Comparison of ENCODE assay signal across 8 cellular contexts in genomic region chr6:89081129-89081422, GRCh38. TPM values are rescaled to one million over a fixed set of nuclear protein-coding genes. Genes with fewer than 3 reads are reported as not detected.
DNase-seq lines count a peak whose midpoint lies in the region; ATAC-seq, FAIRE-seq and TF ChIP-seq lines count a peak whose summit lies in the region.

No MANE protein-coding gene starts in this region.

- WGBS in esophagus, 2 donors, result 0 to 3% methylated on average over 12 to 36 of the region's 36 CpGs
- 0 to 1% (median 0%) methylated on average over 26 to 36 of the region's 36 CpGs for WGBS in ovary, 3 donors

- TF ChIP-seq CTCF in HFF-Myc (IDR thresholded peaks at IDR 0.05; ENCODE audit: low read depth, low read length, missing control alignments) (no peak), RWPE2 (IDR thresholded peaks at IDR 0.05; ENCODE audit: poor library complexity, severe bottlenecking) (no peak), ovary (IDR thresholded peaks at IDR 0.05) (peak in 1 of 3 donors; percentile 26)

- ATAC-seq in RWPE2 (ENCODE audit: low read depth), result peak; percentile 16

- H3K9me3 ChIP-seq in ES-I3 (ENCODE audit: control insufficient read depth, insufficient read depth, low read length), result no peaks in the 10 kb centered on the region
- H3K9me3 ChIP-seq in RWPE2 (ENCODE audit: severe bottlenecking), result no peaks in the 10 kb centered on the region
- H3K9me3 ChIP-seq in esophagus (ENCODE audit: control insufficient read depth in 2 of 2, insufficient read depth in 1 of 2, low read depth in 1 of 2, low read length in 1 of 2), result no peaks in the 10 kb centered on the region
- no peaks in the 10 kb centered on the region for H3K9me3 ChIP-seq in ovary

- no peak for FAIRE-seq in GM12892 (lab: Jason Lieb, UNC)

- H3K4me1 ChIP-seq in ES-I3 (ENCODE audit: insufficient read depth, low read length) (peaks cover 11% of the 10 kb centered on the region), RWPE2 (ENCODE audit: insufficient read depth, poor library complexity, severe bottlenecking) (peaks cover 17% of the 10 kb centered on the region), esophagus (ENCODE audit: control insufficient read depth in 2 of 2, insufficient read depth in 2 of 2, low read length in 1 of 2) (peaks cover 0 to 2% of the 10 kb centered on the region in 2 donors), ovary (ENCODE audit: insufficient read depth) (peaks cover 3% of the 10 kb centered on the region)

- intact Hi-C loops in ovary (cut with DNase I), result loop anchor here in 2 of 4 donors (2.0 to 10.0 kb wide), 3 partner anchors 46 to 96 kb away; partner anchors contain the start of gene PM20D2 (in 2 of the 2)

- DNase-seq in HFF-Myc (ENCODE audit: extremely low read depth, low read depth) (no peak), RWPE2 (ENCODE audit: low spot score) (no peak), ovary (no peak), GM12892 (ENCODE audit: insufficient read length) (no peak), NCI-H1092 (lab: John Stamatoyannopoulos, UW) (no peak), medulla oblongata (ENCODE audit: extremely low spot score) (no peak)

- H3K4me3 ChIP-seq in HFF-Myc (replicated peaks; ENCODE audit: low read depth, low read length), result peak overlapping the region; percentile 91
- peak overlapping the region; percentile 80 for H3K4me3 ChIP-seq in RWPE2 (ENCODE audit: severe bottlenecking)
- H3K4me3 ChIP-seq in esophagus (ENCODE audit: low read depth in 1 of 2, low read length in 2 of 2), result peak overlapping the region; percentile 99 to 100
- H3K4me3 ChIP-seq in ovary, result peak overlapping the region; percentile 64

- H3K27me3 ChIP-seq in RWPE2 (ENCODE audit: insufficient read depth, poor library complexity, severe bottlenecking), result no peaks in the 10 kb centered on the region
- H3K27me3 ChIP-seq in esophagus (ENCODE audit: control insufficient read depth in 1 of 2, insufficient read depth in 2 of 2, low read length in 2 of 2), result no peaks in the 10 kb centered on the region
- no peaks in the 10 kb centered on the region for H3K27me3 ChIP-seq in ovary

- no peaks in the 10 kb centered on the region for H3K36me3 ChIP-seq in ES-I3 (ENCODE audit: insufficient read depth, low read length)
- H3K36me3 ChIP-seq in RWPE2 (ENCODE audit: low read depth), result peaks cover 41% of the 10 kb centered on the region
- H3K36me3 ChIP-seq in esophagus (ENCODE audit: control insufficient read depth in 2 of 2, insufficient read depth in 2 of 2, low read length in 1 of 2), result peaks cover 0 to 3% of the 10 kb centered on the region in 2 donors
- no peaks in the 10 kb centered on the region for H3K36me3 ChIP-seq in ovary

- H3K27ac ChIP-seq in RWPE2 (ENCODE audit: poor library complexity, severe bottlenecking), result peak overlapping the region; percentile 89
- H3K27ac ChIP-seq in esophagus (ENCODE audit: low read depth in 2 of 2, low read length in 1 of 2), result peak overlapping the region; percentile 100
- peak overlapping the region; percentile 100 for H3K27ac ChIP-seq in ovary

- peak overlapping the region; percentile 91 for H3K9ac ChIP-seq in ES-I3 (ENCODE audit: low read depth, low read length)

- TF ChIP-seq POLR2A in ovary (IDR thresholded peaks at IDR 0.05) (no peak), GM12892 (IDR thresholded peaks at IDR 0.05; ENCODE audit: low read depth, low read length) (no peak)

- no peak for TF ChIP-seq EP300 in ovary (IDR thresholded peaks at IDR 0.05)

RNA-seq across cellular contexts. Expression of gene PNRC1, which starts 0.5 kb away (rescaled TPM):
- polyA plus RNA-seq in esophagus, result 10 to 100 TPM; 29.9 to 30.3 TPM
- total RNA-seq in ovary, result 100 to 1,000 TPM; 311 to 507 (median 427) TPM
- 100 to 1,000 TPM; 152 to 239 TPM for polyA plus RNA-seq in ovary
- polyA plus RNA-seq in GM12892 (2012; ENCODE audit: missing spikeins), result 51.4 TPM

RNA-seq across cellular contexts. Expression of gene SRSF12, which starts 36.8 kb away (rescaled TPM):
- polyA plus RNA-seq in esophagus, result under 1 TPM; 0.31 to 0.41 TPM
- total RNA-seq in ovary, result 1 to 10 TPM in 6 of 7 donors, under 1 TPM in 1; 0.83 to 9.8 (median 3.2) TPM
- polyA plus RNA-seq in ovary, result 1 to 10 TPM; 1.1 to 1.9 TPM
- 1.5 TPM for polyA plus RNA-seq in GM12892 (2012; ENCODE audit: missing spikeins)

Comparison
In these comparisons a context has a peak if more than half of its experiments do, and no peak if none do; other contexts are left out.
1. RNA of gene PNRC1, which starts 0.5 kb away (polyA plus RNA-seq): 152 to 239 TPM in ovary; 29.9 to 30.3 TPM in esophagus; every median in the first group is over 4 times any median in the second.
2. Peak in every context shown above with its lines, with median percentiles within 50 percentile points of each other: H3K4me3 ChIP-seq and H3K27ac ChIP-seq.